11 cellular contexts compared by ENCODE assay signal in the genomic region with DNA sequence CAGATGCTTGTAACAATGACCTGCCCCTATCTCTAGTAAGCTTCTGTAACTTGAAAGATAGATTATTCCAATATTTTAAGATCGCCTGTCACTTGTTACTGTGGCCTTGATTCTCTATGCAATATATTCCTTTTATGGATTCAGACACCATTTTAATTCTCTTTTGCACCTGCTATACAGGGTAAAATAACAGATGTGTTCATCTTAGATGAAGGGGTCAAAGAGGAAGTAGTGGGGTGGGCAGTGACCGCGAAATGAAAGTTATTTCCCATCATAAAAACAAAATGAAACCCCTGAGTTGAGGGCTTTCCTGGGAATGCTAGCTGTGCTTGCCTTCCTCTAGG.
DNase-seq lines count a peak whose midpoint lies in the region; ATAC-seq, FAIRE-seq and TF ChIP-seq lines count a peak whose summit lies in the region.
"Had no signal": no experiment of that assay in that cellular context is flagged by ENCODE, and none has a peak within 500 bp of the region (broad histone marks: within the 10 kb centered on the region; RNA-seq: fewer than 3 reads in every experiment).

No MANE protein-coding gene starts in this region.

- peaks cover 21% of the 10 kb centered on the region for H3K36me3 ChIP-seq in RWPE2 (ENCODE audit: low read depth)
- H3K36me3 ChIP-seq in tibial artery: no peaks in the 10 kb centered on the region

- no peak for TF ChIP-seq RAD21 in A549 (conservative IDR thresholded peaks at IDR 0.05 in 1 of 2, IDR thresholded peaks at IDR 0.05 in 1 of 2)

- CTCF ChIA-PET in A549 (lab: Yijun Ruan, JAX): interaction anchor here (1.7 to 2.3 kb wide), 2 partner anchors 10 to 14 kb away, joined by 4 to 11 read pairs; no protein-coding TSS in a partner anchor

- TF ChIP-seq CTCF in A549 (IDR thresholded peaks at IDR 0.05): no peak
- TF ChIP-seq CTCF in RWPE2 (IDR thresholded peaks at IDR 0.05; ENCODE audit: poor library complexity, severe bottlenecking): no peak
- no peak for TF ChIP-seq CTCF in tibial artery (IDR thresholded peaks at IDR 0.05)

- POLR2A ChIA-PET in A549 (lab: Yijun Ruan, JAX): interaction anchor here (1.2 kb wide), 1 partner anchor 513 kb away, joined by 4 read pairs; a partner anchor contains a TSS

- no peak for DNase-seq in A549 (ENCODE audit: low read depth in 1 of 2, low spot score in 1 of 2)
- DNase-seq in RWPE2 (ENCODE audit: low spot score): no peak
- no peak for DNase-seq in ACHN
- no peak for DNase-seq in SW 1271 (lab: John Stamatoyannopoulos, UW)
- DNase-seq in tibial artery: no peak
- no peak for DNase-seq in Right ventricle myocardium superior
- DNase-seq: cortex of kidney, NCI-H1930, substantia nigra had no signal

- H3K9me3 ChIP-seq in A549 (no peaks in the 10 kb centered on the region), RWPE2 (ENCODE audit: severe bottlenecking) (no peaks in the 10 kb centered on the region), tibial artery (no peaks in the 10 kb centered on the region)

- H3K4me1 ChIP-seq in A549 (peaks cover 45% of the 10 kb centered on the region), RWPE2 (ENCODE audit: insufficient read depth, poor library complexity, severe bottlenecking) (peaks cover 66% of the 10 kb centered on the region), tibial artery (no peaks in the 10 kb centered on the region)

- H3K27me3 ChIP-seq in RWPE2 (ENCODE audit: insufficient read depth, poor library complexity, severe bottlenecking) (no peaks in the 10 kb centered on the region), tibial artery (no peaks in the 10 kb centered on the region)

- H3K4me3 ChIP-seq in A549 (peak overlapping the region; percentile 21; the same call in 1 of the 3 replicates), RWPE2 (ENCODE audit: severe bottlenecking) (no peak overlapping the region), tibial artery (no peak overlapping the region)

- WGBS in A549 (ENCODE audit: missing lambda C conversion rate): 9% methylated on average over 3 of the region's 3 CpGs

- H3K27ac ChIP-seq in A549 (peak overlapping the region; percentile 86), RWPE2 (ENCODE audit: poor library complexity, severe bottlenecking) (peak overlapping the region; percentile 99), tibial artery (no peak overlapping the region)

- intact Hi-C loops in tibial artery (cut with DNase I; ENCODE audit: low total_unique reads) (no loop called here), Right ventricle myocardium superior (cut with DNase I) (no loop called here)

- no peak for FAIRE-seq in A549 (lab: Jason Lieb, UNC)

- in situ Hi-C loops in ACHN (cut with HindIII; ENCODE audit: low pct_ligation_motif_present, low pct_unique_long_range_greater_than_20kb, low sequenced_read_pairs): no loop called here

- peak overlapping the region; percentile 88 for H3K4me2 ChIP-seq in A549

- no peak for TF ChIP-seq EP300 in A549 (IDR thresholded peaks at IDR 0.05)

- no peak for TF ChIP-seq POLR2A in A549 (IDR thresholded peaks at IDR 0.05; ENCODE audit: low read length)

- peak in 1 of 2 experiments; percentile 32; a peak in 1 of 6 replicates for ATAC-seq in A549
- ATAC-seq in GM19043 (IDR thresholded peaks at IDR 0.05; ENCODE audit: low read depth, unreplicated experiment): peak; percentile 23
- peak; percentile 18 for ATAC-seq in HG02840 (IDR thresholded peaks at IDR 0.05; ENCODE audit: low FRiP score, unreplicated experiment)
- ATAC-seq in RWPE2 (ENCODE audit: low read depth): no peak
- ATAC-seq in Right ventricle myocardium superior (ENCODE audit: poor library complexity): no peak

TF ChIP-seq in A549, 52 proteins besides CTCF, POLR2A, EP300 and RAD21:
- no peak for TF ChIP-seq HDAC2 (IDR thresholded peaks at IDR 0.05)
- no peak for TF ChIP-seq JUN (IDR thresholded peaks at IDR 0.05)
- TF ChIP-seq BHLHE40 (IDR thresholded peaks at IDR 0.05; ENCODE audit: low read depth, low read length): no peak
- TF ChIP-seq MAZ (IDR thresholded peaks at IDR 0.05; ENCODE audit: borderline replicate concordance, low read depth, low read length): no peak
- no peak for TF ChIP-seq FOSB (CRISPR knock-in tag; IDR thresholded peaks at IDR 0.05)
- no peak for TF ChIP-seq RNF2 (IDR thresholded peaks at IDR 0.05; ENCODE audit: borderline replicate concordance, low read depth)
- TF ChIP-seq KDM5A (IDR thresholded peaks at IDR 0.05): no peak
- no peak for TF ChIP-seq POLR2AphosphoS2 (conservative IDR thresholded peaks at IDR 0.05; ENCODE audit: low read length)
- no peak for TF ChIP-seq CEBPB (IDR thresholded peaks at IDR 0.05)
- TF ChIP-seq, protein P1, sequence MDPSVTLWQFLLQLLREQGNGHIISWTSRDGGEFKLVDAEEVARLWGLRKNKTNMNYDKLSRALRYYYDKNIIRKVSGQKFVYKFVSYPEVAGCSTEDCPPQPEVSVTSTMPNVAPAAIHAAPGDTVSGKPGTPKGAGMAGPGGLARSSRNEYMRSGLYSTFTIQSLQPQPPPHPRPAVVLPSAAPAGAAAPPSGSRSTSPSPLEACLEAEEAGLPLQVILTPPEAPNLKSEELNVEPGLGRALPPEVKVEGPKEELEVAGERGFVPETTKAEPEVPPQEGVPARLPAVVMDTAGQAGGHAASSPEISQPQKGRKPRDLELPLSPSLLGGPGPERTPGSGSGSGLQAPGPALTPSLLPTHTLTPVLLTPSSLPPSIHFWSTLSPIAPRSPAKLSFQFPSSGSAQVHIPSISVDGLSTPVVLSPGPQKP (IDR thresholded peaks at IDR 0.05; ENCODE audit: low read depth, low read length): no peak
- TF ChIP-seq EHF (CRISPR knock-in tag; IDR thresholded peaks at IDR 0.05): no peak
- no peak for TF ChIP-seq ZFP36 (IDR thresholded peaks at IDR 0.05; ENCODE audit: borderline replicate concordance, partially characterized antibody)
- no peak for TF ChIP-seq RARB (CRISPR knock-in tag; IDR thresholded peaks at IDR 0.05)
- TF ChIP-seq TP53 (CRISPR knock-in tag; IDR thresholded peaks at IDR 0.05): no peak
- TF ChIP-seq SMC3 (IDR thresholded peaks at IDR 0.05): no peak
- TF ChIP-seq HOXA7 (CRISPR knock-in tag; IDR thresholded peaks at IDR 0.05): no peak
- no peak for TF ChIP-seq PHF8 (IDR thresholded peaks at IDR 0.05; ENCODE audit: borderline replicate concordance, low read depth)
- TF ChIP-seq, protein P2, sequence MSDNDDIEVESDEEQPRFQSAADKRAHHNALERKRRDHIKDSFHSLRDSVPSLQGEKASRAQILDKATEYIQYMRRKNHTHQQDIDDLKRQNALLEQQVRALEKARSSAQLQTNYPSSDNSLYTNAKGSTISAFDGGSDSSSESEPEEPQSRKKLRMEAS (IDR thresholded peaks at IDR 0.05): no peak
- TF ChIP-seq CBX8 (IDR thresholded peaks at IDR 0.05): no peak
- no peak for TF ChIP-seq HOXB13 (CRISPR knock-in tag; IDR thresholded peaks at IDR 0.05; ENCODE audit: low read depth)

Comparison
In these comparisons a context has a peak if more than half of its experiments do, and no peak if none do; other contexts are left out.
1. ATAC-seq: peak in GM19043 (single experiment) and HG02840 (single experiment); none in RWPE2 (single experiment) and Right ventricle myocardium superior (single experiment).
2. H3K27ac ChIP-seq: peak in A549 (2 of 2) and RWPE2 (single experiment); none in tibial artery (0 of 2).